Comparison of ENCODE assay signal across 8 cellular contexts in the genomic region with DNA sequence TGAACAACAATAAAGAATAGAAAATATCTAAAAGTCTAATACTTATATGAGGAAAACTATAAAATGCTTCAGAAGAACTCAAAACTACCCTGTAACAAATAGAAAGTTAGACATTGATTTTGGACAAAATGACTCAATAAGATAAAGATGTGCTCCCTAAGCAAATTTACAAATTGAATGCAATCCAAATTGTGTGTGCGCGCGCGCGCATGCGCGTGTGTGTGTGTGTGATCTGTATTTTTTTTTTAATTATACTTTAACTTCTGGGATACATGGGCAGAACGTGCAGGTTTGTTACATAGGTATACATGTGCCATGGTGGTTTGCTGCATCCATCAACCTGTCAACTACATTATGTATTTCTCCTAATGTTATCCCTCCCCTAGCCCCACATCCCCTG.
"Had no signal": no experiment of that assay in that cellular context is flagged by ENCODE, and none has a peak within 500 bp of the region (broad histone marks: within the 10 kb centered on the region; RNA-seq: fewer than 3 reads in every experiment).

No MANE protein-coding gene starts in this region.

- H3K27ac ChIP-seq: HL-60, KMS-11 had no signal

- H3K4me2 ChIP-seq: KMS-11 had no signal

- H3K4me3 Mint-ChIP-seq: IgD-negative memory B cell had no signal

- H3K4me1 Mint-ChIP-seq: IgD-negative memory B cell had no signal

- H3K36me3 Mint-ChIP-seq: IgD-negative memory B cell had no signal

- H3K9ac ChIP-seq: KMS-11 had no signal

- H3K27me3 Mint-ChIP-seq: IgD-negative memory B cell had no signal

- FAIRE-seq: HepG2, HTR-8/SVneo had no signal

- DNase-seq: IMR-90, KBM-7, KG1 had no signal

- H3K27ac Mint-ChIP-seq: IgD-negative memory B cell had no signal

- ATAC-seq: HepG2 had no signal
